8 cellular contexts compared by ENCODE assay signal in genomic region chr1:150233359-150234308, GRCh38. TPM values are rescaled to one million over a fixed set of nuclear protein-coding genes. Genes with fewer than 3 reads are reported as not detected.
A peak's percentile ranks its signal among the peaks of the same experiment; 100 is the strongest.
DNase-seq lines count a peak whose midpoint lies in the region; ATAC-seq and TF ChIP-seq lines count a peak whose summit lies in the region.

No MANE protein-coding gene starts in this region.

- H3K4me1 Mint-ChIP-seq in type B pancreatic cell (ENCODE audit: unreplicated experiment) = peaks cover 9% of the 10 kb centered on the region

- H3K27ac ChIP-seq in SJCRH30 = no peak overlapping the region

- TF ChIP-seq CTCF in choroid plexus epithelial cell (conservative IDR thresholded peaks at IDR 0.05; ENCODE audit: low read depth, low read length) = no peak
- no peak for TF ChIP-seq CTCF in type B pancreatic cell (conservative IDR thresholded peaks at IDR 0.05)

- DNase-seq in activated effector memory CD4-positive, alpha-beta T cell treated with anti-CD3 and anti-CD28 coated beads, Interleukin-2, amount 50 U/mL, for 16 hours = peak; percentile 85
- DNase-seq in activated effector memory CD4-positive, alpha-beta T cell treated with Interleukin-2 at 50 U/mL for 16 hours = no peak
- DNase-seq in SJCRH30 = no peak
- no peak for DNase-seq in choroid plexus epithelial cell (ENCODE audit: low read depth)
- peak; percentile 4 for DNase-seq in myocyte (ENCODE audit: low read depth)
- peak; percentile 27 for DNase-seq in type B pancreatic cell (ENCODE audit: extremely low spot score, unreplicated experiment)
- DNase-seq in middle frontal gyrus (ENCODE audit: extremely low spot score, low spot score) = no peak

- no peaks in the 10 kb centered on the region for H3K4me1 ChIP-seq in SJCRH30

- H3K27me3 ChIP-seq in SJCRH30 = no peaks in the 10 kb centered on the region

- H3K9me3 ChIP-seq in SJCRH30 (replicated peaks) = no peaks in the 10 kb centered on the region

- H3K4me3 ChIP-seq in SJCRH30 (peak overlapping the region; percentile 77), choroid plexus epithelial cell (ENCODE audit: low read depth, low read length) (peak overlapping the region; percentile 84)

- no peaks in the 10 kb centered on the region for H3K9me3 Mint-ChIP-seq in type B pancreatic cell

- peaks cover 16% of the 10 kb centered on the region for H3K36me3 ChIP-seq in SJCRH30

- H3K27me3 Mint-ChIP-seq in type B pancreatic cell = no peaks in the 10 kb centered on the region

- no peak overlapping the region for H3K4me3 Mint-ChIP-seq in type B pancreatic cell

- H3K27ac Mint-ChIP-seq in type B pancreatic cell = peak overlapping the region; percentile 94

- H3K36me3 Mint-ChIP-seq in type B pancreatic cell = peaks cover 8% of the 10 kb centered on the region

- ATAC-seq in GM21390 (IDR thresholded peaks at IDR 0.05; ENCODE audit: unreplicated experiment) = no peak

RNA-seq across cellular contexts. Expression of gene ANP32E, which starts 2.3 kb away (rescaled TPM):
- total RNA-seq in SJCRH30 (2014; rRNA removed; shearing (Covaris generic)) = 85.9 and 92.1 TPM in 2 replicates
- total RNA-seq in myocyte (14.9 and 17.9 TPM in 2 replicates), type B pancreatic cell (ENCODE audit: low replicate concordance) (26.8 and 71.9 TPM in 2 replicates)
- polyA plus RNA-seq in myocyte (2012) = 23.1 TPM

RNA-seq across cellular contexts. Expression of gene CA14, which starts 23.9 kb away (rescaled TPM):
- 3.9 and 4.7 TPM in 2 replicates for total RNA-seq in SJCRH30 (2014; rRNA removed; shearing (Covaris generic))
- total RNA-seq in myocyte (not detected in 2 replicates), type B pancreatic cell (ENCODE audit: low replicate concordance) (0.43 and 42.9 TPM in 2 replicates)
- polyA plus RNA-seq in myocyte (2012) = 0.33 TPM

RNA-seq across cellular contexts. Expression of gene APH1A, which starts 35.2 kb away (rescaled TPM):
- 93.6 and 95.6 TPM in 2 replicates for total RNA-seq in SJCRH30 (2014; rRNA removed; shearing (Covaris generic))
- total RNA-seq in myocyte (77.3 and 93.7 TPM in 2 replicates), type B pancreatic cell (ENCODE audit: low replicate concordance) (148 and 174 TPM in 2 replicates)
- 115 TPM for polyA plus RNA-seq in myocyte (2012)

RNA-seq across cellular contexts. Expression of gene C1orf54, which starts 39.0 kb away (rescaled TPM):
- 1.3 and 2.0 TPM in 2 replicates for total RNA-seq in SJCRH30 (2014; rRNA removed; shearing (Covaris generic))
- total RNA-seq in myocyte = 3.2 and 3.7 TPM in 2 replicates
- 18.3 TPM for polyA plus RNA-seq in myocyte (2012)
- total RNA-seq in type B pancreatic cell (ENCODE audit: low replicate concordance) = 3.8 and 29.6 TPM in 2 replicates

RNA-seq across cellular contexts. Expression of gene CIART, which starts 48.7 kb away (rescaled TPM):
- not detected in 2 replicates for total RNA-seq in SJCRH30 (2014; rRNA removed; shearing (Covaris generic))
- total RNA-seq in myocyte (2.0 and 2.5 TPM in 2 replicates), type B pancreatic cell (ENCODE audit: low replicate concordance) (1.4 and 5.1 TPM in 2 replicates)
- polyA plus RNA-seq in myocyte (2012) = 4.5 TPM

Comparison
In these comparisons a context has a peak if more than half of its experiments do, and no peak if none do; other contexts are left out.
1. DNase-seq: peak in activated effector memory CD4-positive, alpha-beta T cell treated with anti-CD3 and anti-CD28 coated beads, Interleukin-2, amount 50 U/mL, for 16 hours (single experiment), myocyte (single experiment) and type B pancreatic cell (single experiment); none in activated effector memory CD4-positive, alpha-beta T cell treated with Interleukin-2 at 50 U/mL for 16 hours (single experiment), SJCRH30 (0 of 2), choroid plexus epithelial cell (single experiment) and middle frontal gyrus (single experiment).